In the genomic region with DNA sequence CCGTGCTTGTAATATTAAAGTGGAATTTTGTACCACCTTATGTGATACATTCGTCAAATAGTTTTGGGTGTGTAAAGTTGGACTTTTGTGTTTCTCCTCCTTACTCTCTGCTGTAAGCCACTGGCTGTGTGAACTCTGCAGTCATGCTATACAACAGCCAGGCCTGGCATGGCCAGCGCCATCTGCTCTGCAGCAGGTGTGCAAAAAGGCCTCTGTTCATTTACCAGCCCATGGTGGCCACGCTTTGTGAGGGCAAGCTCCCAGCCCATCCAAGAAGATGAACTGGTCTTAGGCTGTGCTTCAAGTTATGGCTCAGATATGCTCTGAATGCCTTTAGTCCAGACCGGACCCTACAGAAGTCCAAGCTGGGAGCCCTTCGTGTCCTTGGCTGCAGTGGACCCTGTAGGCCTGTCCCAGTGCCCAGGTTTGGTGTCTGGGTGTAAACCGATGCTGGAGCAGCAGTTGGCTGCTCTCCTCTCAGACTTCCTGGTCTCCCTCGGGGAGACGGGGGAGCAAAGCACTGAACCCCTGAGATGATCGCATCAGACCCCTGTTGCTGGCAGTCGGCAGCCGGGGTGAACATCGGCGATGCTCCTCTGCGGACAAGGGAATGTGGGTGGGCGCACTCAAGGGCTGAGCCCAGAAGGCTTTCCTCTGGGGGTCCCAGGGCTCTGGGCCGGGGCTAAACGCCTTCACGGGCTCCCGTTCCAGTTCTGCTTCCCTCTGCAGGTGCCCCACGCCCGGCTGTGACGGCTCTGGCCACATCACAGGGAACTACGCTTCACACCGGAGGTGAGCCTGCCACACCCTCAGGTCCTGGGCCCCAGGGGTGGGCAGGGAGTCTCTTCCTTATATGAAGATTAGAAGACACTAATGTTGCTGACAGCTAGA, we compare ENCODE assay signal across 1 cellular context.
TF ChIP-seq lines count a peak whose summit lies in the region.

No MANE protein-coding gene starts in this region.

TF ChIP-seq in GM23338, 12 proteins besides CTCF, POLR2A, EP300 and RAD21:
- TF ChIP-seq, protein P1, sequence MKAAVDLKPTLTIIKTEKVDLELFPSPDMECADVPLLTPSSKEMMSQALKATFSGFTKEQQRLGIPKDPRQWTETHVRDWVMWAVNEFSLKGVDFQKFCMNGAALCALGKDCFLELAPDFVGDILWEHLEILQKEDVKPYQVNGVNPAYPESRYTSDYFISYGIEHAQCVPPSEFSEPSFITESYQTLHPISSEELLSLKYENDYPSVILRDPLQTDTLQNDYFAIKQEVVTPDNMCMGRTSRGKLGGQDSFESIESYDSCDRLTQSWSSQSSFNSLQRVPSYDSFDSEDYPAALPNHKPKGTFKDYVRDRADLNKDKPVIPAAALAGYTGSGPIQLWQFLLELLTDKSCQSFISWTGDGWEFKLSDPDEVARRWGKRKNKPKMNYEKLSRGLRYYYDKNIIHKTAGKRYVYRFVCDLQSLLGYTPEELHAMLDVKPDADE (IDR thresholded peaks at IDR 0.05) = no peak
- TF ChIP-seq ZNF331 (CRISPR knock-in tag; IDR thresholded peaks at IDR 0.05; ENCODE audit: low read depth) (no peak), CREB1 (CRISPR knock-in tag; IDR thresholded peaks at IDR 0.05; ENCODE audit: low read depth) (no peak)
- TF ChIP-seq, protein P2, sequence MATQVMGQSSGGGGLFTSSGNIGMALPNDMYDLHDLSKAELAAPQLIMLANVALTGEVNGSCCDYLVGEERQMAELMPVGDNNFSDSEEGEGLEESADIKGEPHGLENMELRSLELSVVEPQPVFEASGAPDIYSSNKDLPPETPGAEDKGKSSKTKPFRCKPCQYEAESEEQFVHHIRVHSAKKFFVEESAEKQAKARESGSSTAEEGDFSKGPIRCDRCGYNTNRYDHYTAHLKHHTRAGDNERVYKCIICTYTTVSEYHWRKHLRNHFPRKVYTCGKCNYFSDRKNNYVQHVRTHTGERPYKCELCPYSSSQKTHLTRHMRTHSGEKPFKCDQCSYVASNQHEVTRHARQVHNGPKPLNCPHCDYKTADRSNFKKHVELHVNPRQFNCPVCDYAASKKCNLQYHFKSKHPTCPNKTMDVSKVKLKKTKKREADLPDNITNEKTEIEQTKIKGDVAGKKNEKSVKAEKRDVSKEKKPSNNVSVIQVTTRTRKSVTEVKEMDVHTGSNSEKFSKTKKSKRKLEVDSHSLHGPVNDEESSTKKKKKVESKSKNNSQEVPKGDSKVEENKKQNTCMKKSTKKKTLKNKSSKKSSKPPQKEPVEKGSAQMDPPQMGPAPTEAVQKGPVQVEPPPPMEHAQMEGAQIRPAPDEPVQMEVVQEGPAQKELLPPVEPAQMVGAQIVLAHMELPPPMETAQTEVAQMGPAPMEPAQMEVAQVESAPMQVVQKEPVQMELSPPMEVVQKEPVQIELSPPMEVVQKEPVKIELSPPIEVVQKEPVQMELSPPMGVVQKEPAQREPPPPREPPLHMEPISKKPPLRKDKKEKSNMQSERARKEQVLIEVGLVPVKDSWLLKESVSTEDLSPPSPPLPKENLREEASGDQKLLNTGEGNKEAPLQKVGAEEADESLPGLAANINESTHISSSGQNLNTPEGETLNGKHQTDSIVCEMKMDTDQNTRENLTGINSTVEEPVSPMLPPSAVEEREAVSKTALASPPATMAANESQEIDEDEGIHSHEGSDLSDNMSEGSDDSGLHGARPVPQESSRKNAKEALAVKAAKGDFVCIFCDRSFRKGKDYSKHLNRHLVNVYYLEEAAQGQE (IDR thresholded peaks at IDR 0.05; ENCODE audit: unreplicated experiment) = no peak
- TF ChIP-seq, protein P3, sequence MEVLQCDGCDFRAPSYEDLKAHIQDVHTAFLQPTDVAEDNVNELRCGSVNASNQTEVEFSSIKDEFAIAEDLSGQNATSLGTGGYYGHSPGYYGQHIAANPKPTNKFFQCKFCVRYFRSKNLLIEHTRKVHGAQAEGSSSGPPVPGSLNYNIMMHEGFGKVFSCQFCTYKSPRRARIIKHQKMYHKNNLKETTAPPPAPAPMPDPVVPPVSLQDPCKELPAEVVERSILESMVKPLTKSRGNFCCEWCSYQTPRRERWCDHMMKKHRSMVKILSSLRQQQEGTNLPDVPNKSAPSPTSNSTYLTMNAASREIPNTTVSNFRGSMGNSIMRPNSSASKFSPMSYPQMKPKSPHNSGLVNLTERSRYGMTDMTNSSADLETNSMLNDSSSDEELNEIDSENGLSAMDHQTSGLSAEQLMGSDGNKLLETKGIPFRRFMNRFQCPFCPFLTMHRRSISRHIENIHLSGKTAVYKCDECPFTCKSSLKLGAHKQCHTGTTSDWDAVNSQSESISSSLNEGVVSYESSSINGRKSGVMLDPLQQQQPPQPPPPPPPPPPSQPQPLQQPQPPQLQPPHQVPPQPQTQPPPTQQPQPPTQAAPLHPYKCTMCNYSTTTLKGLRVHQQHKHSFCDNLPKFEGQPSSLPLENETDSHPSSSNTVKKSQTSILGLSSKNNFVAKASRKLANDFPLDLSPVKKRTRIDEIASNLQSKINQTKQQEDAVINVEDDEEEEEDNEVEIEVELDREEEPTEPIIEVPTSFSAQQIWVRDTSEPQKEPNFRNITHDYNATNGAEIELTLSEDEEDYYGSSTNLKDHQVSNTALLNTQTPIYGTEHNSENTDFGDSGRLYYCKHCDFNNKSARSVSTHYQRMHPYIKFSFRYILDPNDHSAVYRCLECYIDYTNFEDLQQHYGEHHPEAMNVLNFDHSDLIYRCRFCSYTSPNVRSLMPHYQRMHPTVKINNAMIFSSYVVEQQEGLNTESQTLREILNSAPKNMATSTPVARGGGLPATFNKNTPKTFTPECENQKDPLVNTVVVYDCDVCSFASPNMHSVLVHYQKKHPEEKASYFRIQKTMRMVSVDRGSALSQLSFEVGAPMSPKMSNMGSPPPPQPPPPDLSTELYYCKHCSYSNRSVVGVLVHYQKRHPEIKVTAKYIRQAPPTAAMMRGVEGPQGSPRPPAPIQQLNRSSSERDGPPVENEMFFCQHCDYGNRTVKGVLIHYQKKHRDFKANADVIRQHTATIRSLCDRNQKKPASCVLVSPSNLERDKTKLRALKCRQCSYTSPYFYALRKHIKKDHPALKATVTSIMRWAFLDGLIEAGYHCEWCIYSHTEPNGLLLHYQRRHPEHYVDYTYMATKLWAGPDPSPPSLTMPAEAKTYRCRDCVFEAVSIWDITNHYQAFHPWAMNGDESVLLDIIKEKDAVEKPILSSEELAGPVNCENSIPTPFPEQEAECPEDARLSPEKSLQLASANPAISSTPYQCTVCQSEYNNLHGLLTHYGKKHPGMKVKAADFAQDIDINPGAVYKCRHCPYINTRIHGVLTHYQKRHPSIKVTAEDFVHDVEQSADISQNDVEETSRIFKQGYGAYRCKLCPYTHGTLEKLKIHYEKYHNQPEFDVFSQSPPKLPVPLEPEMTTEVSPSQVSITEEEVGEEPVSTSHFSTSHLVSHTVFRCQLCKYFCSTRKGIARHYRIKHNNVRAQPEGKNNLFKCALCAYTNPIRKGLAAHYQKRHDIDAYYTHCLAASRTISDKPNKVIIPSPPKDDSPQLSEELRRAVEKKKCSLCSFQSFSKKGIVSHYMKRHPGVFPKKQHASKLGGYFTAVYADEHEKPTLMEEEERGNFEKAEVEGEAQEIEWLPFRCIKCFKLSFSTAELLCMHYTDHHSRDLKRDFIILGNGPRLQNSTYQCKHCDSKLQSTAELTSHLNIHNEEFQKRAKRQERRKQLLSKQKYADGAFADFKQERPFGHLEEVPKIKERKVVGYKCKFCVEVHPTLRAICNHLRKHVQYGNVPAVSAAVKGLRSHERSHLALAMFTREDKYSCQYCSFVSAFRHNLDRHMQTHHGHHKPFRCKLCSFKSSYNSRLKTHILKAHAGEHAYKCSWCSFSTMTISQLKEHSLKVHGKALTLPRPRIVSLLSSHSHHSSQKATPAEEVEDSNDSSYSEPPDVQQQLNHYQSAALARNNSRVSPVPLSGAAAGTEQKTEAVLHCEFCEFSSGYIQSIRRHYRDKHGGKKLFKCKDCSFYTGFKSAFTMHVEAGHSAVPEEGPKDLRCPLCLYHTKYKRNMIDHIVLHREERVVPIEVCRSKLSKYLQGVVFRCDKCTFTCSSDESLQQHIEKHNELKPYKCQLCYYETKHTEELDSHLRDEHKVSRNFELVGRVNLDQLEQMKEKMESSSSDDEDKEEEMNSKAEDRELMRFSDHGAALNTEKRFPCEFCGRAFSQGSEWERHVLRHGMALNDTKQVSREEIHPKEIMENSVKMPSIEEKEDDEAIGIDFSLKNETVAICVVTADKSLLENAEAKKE (CRISPR knock-in tag; IDR thresholded peaks at IDR 0.05) = no peak
